Comparison of ENCODE assay signal across 19 cellular contexts in genomic region chr17:4436381-4436780, GRCh38. TPM values are rescaled to one million over a fixed set of nuclear protein-coding genes. Genes with fewer than 3 reads are reported as not detected.
DNase-seq lines count a peak whose midpoint lies in the region; ATAC-seq, FAIRE-seq and TF ChIP-seq lines count a peak whose summit lies in the region.
"Had no signal": no experiment of that assay in that cellular context is flagged by ENCODE, and none has a peak within 500 bp of the region (broad histone marks: within the 10 kb centered on the region; RNA-seq: fewer than 3 reads in every experiment).

No MANE protein-coding gene starts in this region.

- TF ChIP-seq CTCF in CD8-positive, alpha-beta T cell (IDR thresholded peaks at IDR 0.05), result no peak
- no peak for TF ChIP-seq CTCF in GM23338 (conservative IDR thresholded peaks at IDR 0.05; ENCODE audit: low read depth in 2 of 2)
- no peak for TF ChIP-seq CTCF in K562 (IDR thresholded peaks at IDR 0.05 in 2 of 3, conservative IDR thresholded peaks at IDR 0.05 in 1 of 3; ENCODE audit: insufficient read depth in 2 of 3, low read depth in 1 of 3, low read length in 3 of 3)
- TF ChIP-seq CTCF in prostate gland (IDR thresholded peaks at IDR 0.05), result no peak

- in situ Hi-C loops in K562 (cut with MboI), result no loop called here

- no peaks in the 10 kb centered on the region for H3K36me3 Mint-ChIP-seq in CD8-positive, alpha-beta T cell
- H3K36me3 Mint-ChIP-seq in GM23338 (ENCODE audit: low read depth), result no peaks in the 10 kb centered on the region

- H3K27ac Mint-ChIP-seq in CD8-positive, alpha-beta T cell, result peak overlapping the region; percentile 72
- no peak overlapping the region; the same call in 1 of the 2 replicates for H3K27ac Mint-ChIP-seq in GM23338
- H3K27ac Mint-ChIP-seq: HFFc6 had no signal

- no peaks in the 10 kb centered on the region for H3F3A ChIP-seq in GM23338 (replicated peaks; ENCODE audit: low read depth)

- no peaks in the 10 kb centered on the region for H3K36me3 ChIP-seq in CD8-positive, alpha-beta T cell (ENCODE audit: insufficient read depth, low read length)
- H3K36me3 ChIP-seq in GM23338 (ENCODE audit: insufficient read depth), result no peaks in the 10 kb centered on the region
- no peaks in the 10 kb centered on the region for H3K36me3 ChIP-seq in K562 (ENCODE audit: control insufficient read depth, insufficient read depth, low read length)
- no peaks in the 10 kb centered on the region for H3K36me3 ChIP-seq in prostate gland
- H3K36me3 ChIP-seq: upper lobe of left lung had no signal

- H4K20me1 ChIP-seq in GM23338 (replicated peaks; ENCODE audit: insufficient read depth) (no peaks in the 10 kb centered on the region; the same call in 1 of the 2 replicates), K562 (replicated peaks; ENCODE audit: control insufficient read depth, insufficient read depth, low read length) (peaks cover 4% of the 10 kb centered on the region; the same call in 1 of the 2 replicates)

- peaks cover 25% of the 10 kb centered on the region for H3K4me1 ChIP-seq in CD8-positive, alpha-beta T cell (ENCODE audit: insufficient read depth, low read length)
- no peaks in the 10 kb centered on the region for H3K4me1 ChIP-seq in GM23338 (ENCODE audit: insufficient read depth)
- H3K4me1 ChIP-seq in K562 (replicated peaks in 1 of 2; ENCODE audit: control insufficient read depth in 2 of 2, insufficient read depth in 2 of 2, low read length in 2 of 2), result peaks cover 0 to 9% of the 10 kb centered on the region in 2 experiments; a peak in 3 of 5 replicates
- H3K4me1 ChIP-seq in prostate gland (replicated peaks), result no peaks in the 10 kb centered on the region

- 0 out of 2 replicates have a peak overlapping the region, but pooled peaks have one; percentile 47 for H2AFZ ChIP-seq in GM23338
- H2AFZ ChIP-seq in K562 (ENCODE audit: low read depth, low read length), result no peak overlapping the region

- no peaks in the 10 kb centered on the region for H3K9me3 Mint-ChIP-seq in CD8-positive, alpha-beta T cell
- no peaks in the 10 kb centered on the region for H3K9me3 Mint-ChIP-seq in GM23338
- H3K9me3 Mint-ChIP-seq: HFFc6 had no signal

- peak; percentile 39 for ATAC-seq in CD8-positive, alpha-beta T cell
- no peak for ATAC-seq in GM23338
- ATAC-seq in K562, result no peak
- ATAC-seq in GM19463 (IDR thresholded peaks at IDR 0.05; ENCODE audit: unreplicated experiment), result no peak
- ATAC-seq: Panc1 had no signal

- no peak for TF ChIP-seq RAD21 in K562 (CRISPR knock-in tag; conservative IDR thresholded peaks at IDR 0.05 in 1 of 2, IDR thresholded peaks at IDR 0.05 in 1 of 2)

- DNase-seq in CD8-positive, alpha-beta T cell, result no peak
- DNase-seq in GM23338 (ENCODE audit: low spot score), result no peak
- DNase-seq in OCI-M1 (lab: John Stamatoyannopoulos, UW), result peak; percentile 27
- DNase-seq in K562 (ENCODE audit: extremely low read depth in 1 of 4, low spot score in 3 of 4), result peak in 1 of 4 experiments; percentile 2
- DNase-seq in prostate gland (ENCODE audit: low spot score), result no peak
- DNase-seq in GM03348 (ENCODE audit: low spot score), result no peak
- DNase-seq: activated CD4-positive, CD25-positive, alpha-beta regulatory T cell treated with anti-CD3 and anti-CD28 coated beads, Interleukin-2, amount 50 U/mL, for 72 hours; HFFc6; kidney; NCI-H1105 treated with DMSO at 0.1 percent for 48 hours; NCI-H2171; NCI-H69; stimulated activated naive CD4-positive, alpha-beta T cell; T-helper 9 cell; upper lobe of left lung had no signal

- no peak overlapping the region for H3K4me3 ChIP-seq in CD8-positive, alpha-beta T cell (ENCODE audit: low read depth, low read length)
- no peak overlapping the region for H3K4me3 ChIP-seq in GM23338
- no peak overlapping the region for H3K4me3 ChIP-seq in K562
- no peak overlapping the region for H3K4me3 ChIP-seq in prostate gland
- H3K4me3 ChIP-seq: upper lobe of left lung had no signal

- H3K27ac ChIP-seq in CD8-positive, alpha-beta T cell (ENCODE audit: low read depth, low read length), result no peak overlapping the region
- H3K27ac ChIP-seq in GM23338 (ENCODE audit: low read depth) (0 out of 2 replicates have a peak overlapping the region, but pooled peaks have one; percentile 55), K562 (ENCODE audit: extremely low read depth, low read depth, low read length) (no peak overlapping the region), prostate gland (no peak overlapping the region)
- H3K27ac ChIP-seq: upper lobe of left lung had no signal

- no TSS peak for BruUV-seq in K562 (replicated peaks; lab: Mats Ljungman, UMichigan)

- FAIRE-seq in K562 (lab: Jason Lieb, UNC), result no peak
- FAIRE-seq: kidney had no signal

- TF ChIP-seq POLR2A in K562 (conservative IDR thresholded peaks at IDR 0.05) (no peak), prostate gland (IDR thresholded peaks at IDR 0.05) (no peak)

- WGBS in K562 (ENCODE audit: insufficient coverage, low coverage, missing lambda C conversion rate), result 7% methylated on average over 2 of the region's 4 CpGs
- WGBS in prostate gland, result 89% methylated on average over 4 of the region's 4 CpGs

- CTCF ChIA-PET in CD8-positive, alpha-beta T cell (lab: Charles Lee), result interaction anchor here (1.3 to 4.7 kb wide), 3 partner anchors 16 to 130 kb away, joined by 4 to 32 read pairs (median 5); no protein-coding TSS in a partner anchor
- CTCF ChIA-PET in K562 (lab: Yijun Ruan, JAX; ENCODE audit: low intra/inter-chr PET ratio), result interaction anchor here (0.6 kb wide), 1 partner anchor 9 kb away, joined by 5 read pairs; no protein-coding TSS in a partner anchor

- H3K79me2 ChIP-seq in GM23338 (replicated peaks; ENCODE audit: insufficient read depth) (no peaks in the 10 kb centered on the region), K562 (ENCODE audit: control insufficient read depth, insufficient read depth, low read length) (no peaks in the 10 kb centered on the region)

- intact Hi-C loops in CD8-positive, alpha-beta T cell (cut with DNase I, micrococcal nuclease), result no loop called here
- intact Hi-C loops in K562 (cut with micrococcal nuclease) (no loop called here), prostate gland (cut with DNase I) (no loop called here)

- no peaks in the 10 kb centered on the region for H3K27me3 Mint-ChIP-seq in CD8-positive, alpha-beta T cell (ENCODE audit: low read depth)
- H3K27me3 Mint-ChIP-seq in GM23338 (ENCODE audit: insufficient read depth, low read depth, poor library complexity), result peaks cover 5% of the 10 kb centered on the region

- POLR2A ChIA-PET in CD8-positive, alpha-beta T cell (lab: Charles Lee), result interaction anchor here (0.9 kb wide), 1 partner anchor 21 kb away, joined by 3 read pairs; no protein-coding TSS in a partner anchor
- POLR2A ChIA-PET in K562 (lab: Yijun Ruan, JAX), result interaction anchor here (0.6 to 1.4 kb wide), 5 partner anchors 10 to 194 kb away, joined by 3 to 4 read pairs (median 3); no protein-coding TSS in a partner anchor

- no peaks in the 10 kb centered on the region for H3K9me2 ChIP-seq in GM23338 (ENCODE audit: insufficient read depth)

- no peaks in the 10 kb centered on the region for H3K9me1 ChIP-seq in K562 (ENCODE audit: control insufficient read depth, insufficient read depth, low read length)

- H3K4me3 Mint-ChIP-seq in CD8-positive, alpha-beta T cell, result no peak overlapping the region
- H3K4me3 Mint-ChIP-seq in GM23338, result no peak overlapping the region
- H3K4me3 Mint-ChIP-seq: HFFc6 had no signal

- H3K4me2 ChIP-seq in GM23338 (no peak overlapping the region), K562 (ENCODE audit: insufficient read depth, low read length) (no peak overlapping the region)

- H3K4me1 Mint-ChIP-seq in CD8-positive, alpha-beta T cell (ENCODE audit: low read depth), result peaks cover 31% of the 10 kb centered on the region
- H3K4me1 Mint-ChIP-seq in GM23338, result no peaks in the 10 kb centered on the region

- TF ChIP-seq EP300 in K562 (IDR thresholded peaks at IDR 0.05; ENCODE audit: low read length), result no peak

- H3K27me3 ChIP-seq in CD8-positive, alpha-beta T cell (ENCODE audit: insufficient read depth, low read length), result no peaks in the 10 kb centered on the region
- H3K27me3 ChIP-seq in GM23338 (ENCODE audit: insufficient read depth) (no peaks in the 10 kb centered on the region), K562 (ENCODE audit: control insufficient read depth in 2 of 2, insufficient read depth in 2 of 2, low read length in 2 of 2) (peaks cover 15 to 51% of the 10 kb centered on the region in 2 experiments; a peak in 4 of 5 replicates), prostate gland (replicated peaks; ENCODE audit: insufficient read depth) (no peaks in the 10 kb centered on the region)
- H3K27me3 ChIP-seq: upper lobe of left lung had no signal

- no peaks in the 10 kb centered on the region for H3K9me3 ChIP-seq in CD8-positive, alpha-beta T cell (ENCODE audit: low read length)
- H3K9me3 ChIP-seq in K562 (replicated peaks; ENCODE audit: control insufficient read depth, insufficient read depth, low read depth, low read length) (no peaks in the 10 kb centered on the region), prostate gland (no peaks in the 10 kb centered on the region)
- H3K9me3 ChIP-seq: upper lobe of left lung had no signal

- no peak overlapping the region for H3K9ac ChIP-seq in K562 (ENCODE audit: insufficient read depth in 1 of 2, low read depth in 2 of 2, low read length in 2 of 2)

TF ChIP-seq in GM23338, 12 proteins besides CTCF, POLR2A, EP300 and RAD21 (continues in another document):
- no peak for TF ChIP-seq EZH2phosphoT487 (IDR thresholded peaks at IDR 0.05; ENCODE audit: unreplicated experiment)

TF ChIP-seq in K562, 482 proteins besides CTCF, POLR2A, EP300 and RAD21 (continues in another document):
- TF ChIP-seq ARNT (IDR thresholded peaks at IDR 0.05), result no peak

RNA-seq across cellular contexts. Expression of gene SPNS3, which starts 2.6 kb away (rescaled TPM):
- total RNA-seq in CD8-positive, alpha-beta T cell, result 1 to 10 TPM; 3.4 TPM
- total RNA-seq in GM23338 (2014; rRNA removed; shearing (Covaris generic)), result not detected in 2 replicates
- polyA plus RNA-seq in GM23338 (2016; fragmentation: Nextera tagmentation; extraction: Ambion mirVana) (not detected in 2 replicates), K562 (2011; rRNA removed) (not detected in 2 replicates), K562 (2014; fragmentation: Illumina TruSeq; extraction: Trizol) (not detected in 2 replicates), K562 (2014; fragmentation: Nextera tagmentation; extraction: Ambion mirVana) (not detected), K562 (2014; rRNA removed) (0.05 TPM in 1 of 2 replicates, not detected in the other)
- not detected in 2 replicates for total RNA-seq in K562 (2011; cell fraction: chromatin; rRNA removed; ENCODE audit: low replicate concordance)
- total RNA-seq in K562 (2011; cell fraction: nucleolus; rRNA removed), result not detected in 2 replicates
- not detected in 2 replicates for total RNA-seq in K562 (2011; cell fraction: nucleoplasm; rRNA removed)
- total RNA-seq in K562 (2014; rRNA removed) (not detected in 2 replicates), K562 (2014; rRNA removed; fragmentation: Illumina TruSeq; extraction: Trizol) (not detected in 2 replicates), K562 (2015; rRNA removed; fragmentation: Illumina TruSeq; extraction: Trizol) (not detected in 2 replicates), K562 (2021) (not detected in 2 replicates), prostate gland (under 1 TPM in 1 of 2 donors, not detected in 1; 0.50 TPM)
- polyA plus RNA-seq in K562 (2011; cell fraction: cytosol; rRNA removed), result not detected in 2 replicates
- not detected in 2 replicates for polyA plus RNA-seq in K562 (2011; cell fraction: nucleus; rRNA removed)
- polyA plus RNA-seq in K562 (2012), result 0.12 TPM in 1 of 2 replicates, not detected in the other
- polyA minus RNA-seq in K562 (2011; rRNA and poly(A)+ RNA removed), result not detected in 2 replicates
- polyA minus RNA-seq in K562 (2011; cell fraction: cytosol; rRNA and poly(A)+ RNA removed), result not detected in 2 replicates
- not detected in 2 replicates for polyA minus RNA-seq in K562 (2011; cell fraction: nucleus; rRNA and poly(A)+ RNA removed)
- total RNA-seq: fibroblast of villous mesenchyme, HFFc6, osteocyte had no signal
